14 cellular contexts compared by ENCODE assay signal in genomic region chr11:3983101-3983500, GRCh38.
A peak's percentile ranks its signal among the peaks of the same experiment; 100 is the strongest.
DNase-seq lines count a peak whose midpoint lies in the region; ATAC-seq and TF ChIP-seq lines count a peak whose summit lies in the region.
"Had no signal": no experiment of that assay in that cellular context is flagged by ENCODE, and none has a peak within 500 bp of the region (broad histone marks: within the 10 kb centered on the region; RNA-seq: fewer than 3 reads in every experiment).

No MANE protein-coding gene starts in this region.

- 97% methylated on average over 3 of the region's 3 CpGs for WGBS in prostate gland

- no peaks in the 10 kb centered on the region for H3K9me3 ChIP-seq in CD4-positive, alpha-beta memory T cell (ENCODE audit: control insufficient read depth in 1 of 2, low read length in 2 of 2)
- H3K9me3 ChIP-seq in KOPT-K1 (ENCODE audit: insufficient read depth, low read length, poor library complexity, severe bottlenecking) = no peaks in the 10 kb centered on the region
- no peaks in the 10 kb centered on the region for H3K9me3 ChIP-seq in prostate gland
- H3K9me3 ChIP-seq: BLaER1 treated with 17β-estradiol and CSF1 and Interleukin-3, amounts not matched to agents 10 nM and 100 nM had no signal

- CTCF ChIA-PET in activated naive CD4-positive, alpha-beta T cell treated with anti-CD3 and anti-CD28 coated beads for 36 hours (lab: Charles Lee) = interaction anchor here (2.0 to 4.2 kb wide), 3 partner anchors 33 to 133 kb away, joined by 6 to 32 read pairs (median 18); partner anchors contain the start of gene STIM1
- CTCF ChIA-PET in CD4-positive, alpha-beta memory T cell (lab: Charles Lee; ENCODE audit: partially characterized antibody) = interaction anchor here (0.7 to 3.5 kb wide), 6 partner anchors 41 to 134 kb away, joined by 3 to 27 read pairs (median 6); partner anchors contain the start of gene STIM1

- H3K36me3 ChIP-seq in CD4-positive, alpha-beta memory T cell (ENCODE audit: insufficient read depth, low read length) = no peaks in the 10 kb centered on the region
- no peaks in the 10 kb centered on the region for H3K36me3 ChIP-seq in KOPT-K1 (ENCODE audit: insufficient read depth, low read length)
- H3K36me3 ChIP-seq in prostate gland = no peaks in the 10 kb centered on the region

- no peak for TF ChIP-seq CTCF in prostate gland (IDR thresholded peaks at IDR 0.05)

- peaks cover 72% of the 10 kb centered on the region for H3K4me1 Mint-ChIP-seq in activated naive CD4-positive, alpha-beta T cell treated with anti-CD3 and anti-CD28 coated beads for 36 hours (ENCODE audit: low read depth)
- peaks cover 61 to 91% (median 81%) of the 10 kb centered on the region in 4 donors for H3K4me1 Mint-ChIP-seq in CD4-positive, alpha-beta memory T cell
- peaks cover 77% of the 10 kb centered on the region for H3K4me1 Mint-ChIP-seq in central memory CD8-positive, alpha-beta T cell

- no peaks in the 10 kb centered on the region for H3K27me3 ChIP-seq in CD4-positive, alpha-beta memory T cell (ENCODE audit: insufficient read depth, low read length)
- H3K27me3 ChIP-seq in prostate gland (replicated peaks; ENCODE audit: insufficient read depth) = no peaks in the 10 kb centered on the region
- H3K27me3 ChIP-seq: BLaER1 treated with 17β-estradiol and CSF1 and Interleukin-3, amounts not matched to agents 10 nM and 100 nM had no signal

- peaks cover 6% of the 10 kb centered on the region for H3K36me3 Mint-ChIP-seq in activated naive CD4-positive, alpha-beta T cell treated with anti-CD3 and anti-CD28 coated beads for 36 hours (ENCODE audit: low read depth)
- peaks cover 0 to 21% of the 10 kb centered on the region in 2 donors for H3K36me3 Mint-ChIP-seq in activated naive CD4-positive, alpha-beta T cell treated with anti-CD3 and anti-CD28 coated beads, Interleukin-2, amount 50 U/mL, for 72 hours
- H3K36me3 Mint-ChIP-seq in CD4-positive, alpha-beta memory T cell = peaks cover 6 to 13% of the 10 kb centered on the region in 2 donors
- peaks cover 2% of the 10 kb centered on the region for H3K36me3 Mint-ChIP-seq in central memory CD8-positive, alpha-beta T cell (ENCODE audit: insufficient read depth)

- TF ChIP-seq POLR2A in prostate gland (IDR thresholded peaks at IDR 0.05) = no peak

- no peak overlapping the region for H3K4me3 ChIP-seq in CD4-positive, alpha-beta memory T cell (ENCODE audit: low read length in 2 of 2)
- no peak overlapping the region for H3K4me3 ChIP-seq in prostate gland
- H3K4me3 ChIP-seq: BLaER1 treated with 17β-estradiol and CSF1 and Interleukin-3, amounts not matched to agents 10 nM and 100 nM had no signal

- ATAC-seq in activated naive CD4-positive, alpha-beta T cell treated with anti-CD3 and anti-CD28 coated beads, Interleukin-2, amount 50 U/mL, for 72 hours = no peak
- ATAC-seq in central memory CD8-positive, alpha-beta T cell (replicated peaks; ENCODE audit: extremely low read depth, poor library complexity, severe bottlenecking) = no peak
- ATAC-seq: PC-3 had no signal

- H3K4me1 ChIP-seq in CD4-positive, alpha-beta memory T cell (ENCODE audit: insufficient read depth, low read length) = peaks cover 70% of the 10 kb centered on the region
- H3K4me1 ChIP-seq in prostate gland (replicated peaks) = no peaks in the 10 kb centered on the region

- no peaks in the 10 kb centered on the region for H3K27me3 Mint-ChIP-seq in activated naive CD4-positive, alpha-beta T cell treated with anti-CD3 and anti-CD28 coated beads for 36 hours (ENCODE audit: low read depth)
- no peaks in the 10 kb centered on the region for H3K27me3 Mint-ChIP-seq in CD4-positive, alpha-beta memory T cell
- no peaks in the 10 kb centered on the region for H3K27me3 Mint-ChIP-seq in central memory CD8-positive, alpha-beta T cell

- intact Hi-C loops in activated naive CD4-positive, alpha-beta T cell treated with anti-CD3 and anti-CD28 coated beads for 36 hours (cut with micrococcal nuclease) = no loop called here
- intact Hi-C loops in CD4-positive, alpha-beta memory T cell (cut with micrococcal nuclease) = no loop called here
- intact Hi-C loops in prostate gland (cut with DNase I) = no loop called here

- H3K27ac ChIP-seq in CD4-positive, alpha-beta memory T cell (ENCODE audit: low read depth, low read length) = no peak overlapping the region
- H3K27ac ChIP-seq in KOPT-K1 (ENCODE audit: low read depth, low read length, poor library complexity, severe bottlenecking) = peak overlapping the region; percentile 59
- no peak overlapping the region for H3K27ac ChIP-seq in prostate gland
- H3K27ac ChIP-seq: BLaER1 treated with 17β-estradiol and CSF1 and Interleukin-3, amounts not matched to agents 10 nM and 100 nM had no signal

- no peaks in the 10 kb centered on the region for H3K9me3 Mint-ChIP-seq in activated naive CD4-positive, alpha-beta T cell treated with anti-CD3 and anti-CD28 coated beads for 36 hours
- no peaks in the 10 kb centered on the region for H3K9me3 Mint-ChIP-seq in activated naive CD4-positive, alpha-beta T cell treated with anti-CD3 and anti-CD28 coated beads, Interleukin-2, amount 50 U/mL, for 72 hours
- H3K9me3 Mint-ChIP-seq in CD4-positive, alpha-beta memory T cell = no peaks in the 10 kb centered on the region
- H3K9me3 Mint-ChIP-seq in central memory CD8-positive, alpha-beta T cell = no peaks in the 10 kb centered on the region

- POLR2A ChIA-PET in CD4-positive, alpha-beta memory T cell (lab: Charles Lee; ENCODE audit: partially characterized antibody) = interaction anchor here (1.6 kb wide), 1 partner anchor 36 kb away, joined by 4 read pairs; no protein-coding TSS in a partner anchor

- H3K27ac Mint-ChIP-seq in activated naive CD4-positive, alpha-beta T cell treated with anti-CD3 and anti-CD28 coated beads for 36 hours = peak overlapping the region; percentile 2
- peak overlapping the region in 1 of 2 donors; percentile 19 for H3K27ac Mint-ChIP-seq in activated naive CD4-positive, alpha-beta T cell treated with anti-CD3 and anti-CD28 coated beads, Interleukin-2, amount 50 U/mL, for 72 hours
- H3K27ac Mint-ChIP-seq in CD4-positive, alpha-beta memory T cell = peak overlapping the region in 5 of 7 donors; percentile 11 to 62 (median 43)
- peak overlapping the region; percentile 82 for H3K27ac Mint-ChIP-seq in central memory CD8-positive, alpha-beta T cell (ENCODE audit: low read depth)

- DNase-seq in activated naive CD4-positive, alpha-beta T cell treated with anti-CD3 and anti-CD28 coated beads for 36 hours = peak; percentile 21
- no peak for DNase-seq in activated naive CD4-positive, alpha-beta T cell treated with anti-CD3 and anti-CD28 coated beads, Interleukin-2, amount 50 U/mL, for 72 hours (ENCODE audit: low spot score in 2 of 2)
- no peak for DNase-seq in CD4-positive, alpha-beta memory T cell
- DNase-seq in central memory CD8-positive, alpha-beta T cell (ENCODE audit: low spot score in 2 of 2) = no peak
- DNase-seq in HuH-7 (ENCODE audit: low spot score) (no peak), prostate gland (ENCODE audit: low spot score) (no peak)
- DNase-seq: NCI-H187, NCI-H226, NCI-H524, PC-3, RPMI8226, SIG-M5 had no signal

- H3K4me3 Mint-ChIP-seq in activated naive CD4-positive, alpha-beta T cell treated with anti-CD3 and anti-CD28 coated beads for 36 hours = no peak overlapping the region
- H3K4me3 Mint-ChIP-seq in CD4-positive, alpha-beta memory T cell = no peak overlapping the region
- H3K4me3 Mint-ChIP-seq in central memory CD8-positive, alpha-beta T cell = no peak overlapping the region
